Comparison of ENCODE assay signal across 9 cellular contexts in genomic region chr6:6694825-6695710, GRCh38.
DNase-seq lines count a peak whose midpoint lies in the region; ATAC-seq and TF ChIP-seq lines count a peak whose summit lies in the region.
"Had no signal": no experiment of that assay in that cellular context is flagged by ENCODE, and none has a peak within 500 bp of the region (broad histone marks: within the 10 kb centered on the region; RNA-seq: fewer than 3 reads in every experiment).

No MANE protein-coding gene starts in this region.

- TF ChIP-seq CTCF in HL-60 (IDR thresholded peaks at IDR 0.05; ENCODE audit: insufficient read depth, low read length) (no peak), smooth muscle cell (IDR thresholded peaks at IDR 0.05; ENCODE audit: borderline replicate concordance, insufficient read depth, poor library complexity, severe bottlenecking) (no peak)

- H2AFZ ChIP-seq in smooth muscle cell (ENCODE audit: low read depth) = peak overlapping the region; percentile 8

- ATAC-seq in right cardiac atrium (peak; percentile 50 to 70), HG03432 (IDR thresholded peaks at IDR 0.05; ENCODE audit: unreplicated experiment) (no peak)
- ATAC-seq: activated CD8-positive, alpha-beta memory T cell treated with anti-CD3 and anti-CD28 coated beads, Interleukin-2, amount 10 ng/mL, durations not matched to agents 7 days and 5 days had no signal

- H3K27me3 ChIP-seq in HL-60 (ENCODE audit: insufficient read depth, poor library complexity, severe bottlenecking) = no peaks in the 10 kb centered on the region
- H3K27me3 ChIP-seq in right cardiac atrium (ENCODE audit: control insufficient read depth, insufficient read depth) = no peaks in the 10 kb centered on the region
- H3K27me3 ChIP-seq in smooth muscle cell (ENCODE audit: low read depth) = no peaks in the 10 kb centered on the region

- H3K4me3 ChIP-seq in HL-60 (replicated peaks; ENCODE audit: insufficient read depth, low read length) = no peak overlapping the region
- H3K4me3 ChIP-seq in right cardiac atrium (ENCODE audit: low read length) = no peak overlapping the region
- no peak overlapping the region for H3K4me3 ChIP-seq in smooth muscle cell

- intact Hi-C loops in right cardiac atrium (cut with DNase I) = no loop called here

- peak; percentile 85 to 95 for DNase-seq in HL-60 (ENCODE audit: low read depth in 1 of 2, low spot score in 1 of 2)
- DNase-seq in UCSD-AML1 (lab: John Stamatoyannopoulos, UW; ENCODE audit: unreplicated experiment) = peak; percentile 42
- DNase-seq in right cardiac atrium = peak; percentile 72 to 89 (median 81)
- no peak for DNase-seq in smooth muscle cell (lab: John Stamatoyannopoulos, UW; ENCODE audit: unreplicated experiment)
- no peak for DNase-seq in ecto neural progenitor cell (ENCODE audit: low spot score)
- no peak for DNase-seq in ACHN
- DNase-seq in T-helper 2 cell = no peak
- DNase-seq: activated CD8-positive, alpha-beta memory T cell treated with anti-CD3 and anti-CD28 coated beads, Interleukin-2, amount 10 ng/mL, durations not matched to agents 7 days and 5 days had no signal

- H3K9ac ChIP-seq in smooth muscle cell (ENCODE audit: low read depth) = no peak overlapping the region

- H3K4me1 ChIP-seq in right cardiac atrium (ENCODE audit: control insufficient read depth, insufficient read depth, low read length) (peaks cover 23% of the 10 kb centered on the region), smooth muscle cell (ENCODE audit: low read depth) (peaks cover 9% of the 10 kb centered on the region)

- H3K27ac ChIP-seq in HL-60 (replicated peaks) = peak overlapping the region; percentile 91
- peak overlapping the region; percentile 31 for H3K27ac ChIP-seq in right cardiac atrium (ENCODE audit: low read length)
- no peak overlapping the region for H3K27ac ChIP-seq in smooth muscle cell (ENCODE audit: low read depth)

- 32% methylated on average over 21 of the region's 21 CpGs for WGBS in right cardiac atrium
- WGBS in smooth muscle cell (ENCODE audit: low lambda C conversion rate) = 49% methylated on average over 21 of the region's 21 CpGs

- peaks cover 7% of the 10 kb centered on the region for H3F3A ChIP-seq in smooth muscle cell (ENCODE audit: low read depth)

- H3K79me2 ChIP-seq in smooth muscle cell (ENCODE audit: low read depth) = no peaks in the 10 kb centered on the region

- in situ Hi-C loops in ACHN (cut with HindIII; ENCODE audit: low pct_ligation_motif_present, low pct_unique_long_range_greater_than_20kb, low sequenced_read_pairs) = no loop called here

- no peaks in the 10 kb centered on the region for H3K9me3 ChIP-seq in right cardiac atrium (ENCODE audit: control insufficient read depth, low read length)
- H3K9me3 ChIP-seq in smooth muscle cell (replicated peaks; ENCODE audit: low read depth) = no peaks in the 10 kb centered on the region

- H3K36me3 ChIP-seq in smooth muscle cell (ENCODE audit: low read depth) = no peaks in the 10 kb centered on the region

- H3K4me2 ChIP-seq in smooth muscle cell = no peak overlapping the region

- H4K20me1 ChIP-seq in smooth muscle cell (ENCODE audit: low read depth) = no peaks in the 10 kb centered on the region

Comparison
In these comparisons a context has a peak if more than half of its experiments do, and no peak if none do; other contexts are left out.
1. DNase-seq: peak in HL-60 (2 of 2), UCSD-AML1 (single experiment) and right cardiac atrium (3 of 3); none in smooth muscle cell (single experiment), ecto neural progenitor cell (single experiment), ACHN (single experiment) and T-helper 2 cell (0 of 5).